Comparison of ENCODE assay signal across 8 cellular contexts in genomic region chr1:1510912-1511532, GRCh38. TPM values are rescaled to one million over a fixed set of nuclear protein-coding genes. Genes with fewer than 3 reads are reported as not detected.
DNase-seq lines count a peak whose midpoint lies in the region; ATAC-seq and TF ChIP-seq lines count a peak whose summit lies in the region.

No MANE protein-coding gene starts in this region.

- H3K27ac ChIP-seq in esophagus squamous epithelium (peak overlapping the region; percentile 90 to 95 (median 94)), osteoblast (ENCODE audit: low read depth, low read length) (peak overlapping the region; percentile 97)

- CTCF ChIA-PET in Calu3 (lab: Charles Lee), result no interaction called here
- CTCF ChIA-PET in T-cell (lab: Charles Lee), result interaction anchor here in 1 of 2 donors (0.6 kb wide), 2 partner anchors 12 to 62 kb away, joined by 3 to 6 read pairs; no protein-coding TSS in a partner anchor

- no peaks in the 10 kb centered on the region for H3K27me3 Mint-ChIP-seq in Calu3 (ENCODE audit: unreplicated experiment)
- no peaks in the 10 kb centered on the region for H3K27me3 Mint-ChIP-seq in IgD-negative memory B cell
- no peaks in the 10 kb centered on the region for H3K27me3 Mint-ChIP-seq in T-cell

- peaks cover 4% of the 10 kb centered on the region for H4K20me1 ChIP-seq in osteoblast (ENCODE audit: insufficient read depth, low read length)

- peaks cover 32% of the 10 kb centered on the region for H3K36me3 Mint-ChIP-seq in Calu3 (ENCODE audit: insufficient read depth, unreplicated experiment)
- H3K36me3 Mint-ChIP-seq in IgD-negative memory B cell, result no peaks in the 10 kb centered on the region
- H3K36me3 Mint-ChIP-seq in T-cell, result no peaks in the 10 kb centered on the region

- H3K4me3 Mint-ChIP-seq in Calu3 (ENCODE audit: low read depth, unreplicated experiment) (peak overlapping the region; percentile 78), IgD-negative memory B cell (peak overlapping the region; percentile 87 to 94 (median 90)), T-cell (peak overlapping the region; percentile 79 to 92 (median 83))

- H3K36me3 ChIP-seq in esophagus squamous epithelium (peaks cover 0 to 14% (median 0%) of the 10 kb centered on the region in 3 donors), osteoblast (ENCODE audit: insufficient read depth, low read length) (peaks cover 8% of the 10 kb centered on the region)

- peak overlapping the region; percentile 98 for H3K4me2 ChIP-seq in osteoblast (ENCODE audit: insufficient read depth, low read length)

- no peak for TF ChIP-seq POLR2A in esophagus squamous epithelium (IDR thresholded peaks at IDR 0.05)

- TF ChIP-seq CTCF in Calu3 (IDR thresholded peaks at IDR 0.05; ENCODE audit: unreplicated experiment) (no peak), esophagus squamous epithelium (IDR thresholded peaks at IDR 0.05) (no peak), osteoblast (IDR thresholded peaks at IDR 0.05; ENCODE audit: extremely low read depth, low read depth, low read length) (no peak)

- H3K4me1 Mint-ChIP-seq in Calu3 (ENCODE audit: low read depth, unreplicated experiment) (peaks cover 6% of the 10 kb centered on the region), IgD-negative memory B cell (peaks cover 6 to 9% (median 8%) of the 10 kb centered on the region in 3 donors), T-cell (peaks cover 7 to 18% (median 13%) of the 10 kb centered on the region in 3 donors)

- intact Hi-C loops in Calu3 (cut with micrococcal nuclease; ENCODE audit: unreplicated experiment) (no loop called here), esophagus squamous epithelium (cut with DNase I) (loop anchor here (10.0 kb wide), 1 partner anchor 126 kb away; no protein-coding TSS in a partner anchor)

- POLR2A ChIA-PET in T-cell (lab: Charles Lee), result no interaction called here

- 10 to 11% methylated on average over 10 to 17 of the region's 17 CpGs for WGBS in esophagus squamous epithelium, 2 donors

- peak overlapping the region; percentile 64 to 84 (median 82) for H3K4me3 ChIP-seq in esophagus squamous epithelium
- peak overlapping the region; percentile 99 for H3K4me3 ChIP-seq in osteoblast (ENCODE audit: insufficient read depth, low read length)

- ATAC-seq in T-cell (replicated peaks in 1 of 4) (no peak), HG02798 (IDR thresholded peaks at IDR 0.05; ENCODE audit: poor library complexity, unreplicated experiment) (no peak)

- H3K4me1 ChIP-seq in esophagus squamous epithelium (peaks cover 5 to 25% (median 11%) of the 10 kb centered on the region in 3 donors), osteoblast (ENCODE audit: insufficient read depth, low read length) (peaks cover 7% of the 10 kb centered on the region)

- BruUV-seq in Calu3 (replicated peaks; lab: Mats Ljungman, UMichigan), result TSS peak; percentile 94

- H3K27ac Mint-ChIP-seq in Calu3 (ENCODE audit: unreplicated experiment), result peak overlapping the region; percentile 82
- H3K27ac Mint-ChIP-seq in IgD-negative memory B cell, result peak overlapping the region; percentile 54 to 97 (median 85)
- peak overlapping the region; percentile 78 to 82 for H3K27ac Mint-ChIP-seq in T-cell

- no peaks in the 10 kb centered on the region for H3K9me3 ChIP-seq in esophagus squamous epithelium
- no peaks in the 10 kb centered on the region for H3K9me3 ChIP-seq in osteoblast (ENCODE audit: low read depth, low read length)

- H3K9me3 Mint-ChIP-seq in Calu3 (ENCODE audit: low read depth, unreplicated experiment) (no peaks in the 10 kb centered on the region), IgD-negative memory B cell (no peaks in the 10 kb centered on the region), T-cell (no peaks in the 10 kb centered on the region)

- peaks cover 28% of the 10 kb centered on the region for H3K79me2 ChIP-seq in osteoblast (ENCODE audit: insufficient read depth, low read length)

- DNase-seq in Calu3 (peak; percentile 25), T-cell (no peak), esophagus squamous epithelium (lab: John Stamatoyannopoulos, UW) (no peak), osteoblast (ENCODE audit: insufficient read length, low spot score, missing footprints) (peak; percentile 65), D341Med (ENCODE audit: low spot score) (no peak)
- DNase-seq in stimulated activated naive CD4-positive, alpha-beta T cell treated with Interleukin-2 at 50 U/mL for 16 hours (lab: John Stamatoyannopoulos, UW), result no peak

- no peaks in the 10 kb centered on the region for H3K27me3 ChIP-seq in esophagus squamous epithelium
- no peaks in the 10 kb centered on the region for H3K27me3 ChIP-seq in osteoblast (ENCODE audit: insufficient read depth, low read length)

- H2AFZ ChIP-seq in osteoblast (ENCODE audit: low read length), result peak overlapping the region; percentile 96

RNA-seq across cellular contexts. Expression of gene ATAD3A, which starts 0.9 kb away (rescaled TPM):
- 46.2 and 54.4 TPM in 2 replicates for total RNA-seq in Calu3 (2022)
- polyA plus RNA-seq in IgD-negative memory B cell, result 12.8 TPM
- total RNA-seq in T-cell, result 10 to 100 TPM; 24.6 to 42.5 (median 31.1) TPM
- 10 to 100 TPM; 27.0 to 53.8 (median 32.6) TPM for total RNA-seq in esophagus squamous epithelium
- 18.6 and 19.9 TPM in 2 replicates for total RNA-seq in osteoblast

RNA-seq across cellular contexts. Expression of gene TMEM240, which starts 29.4 kb away (rescaled TPM):
- 5.0 and 5.1 TPM in 2 replicates for total RNA-seq in Calu3 (2022)
- polyA plus RNA-seq in IgD-negative memory B cell, result not detected
- 1 to 10 TPM; 1.0 to 3.1 (median 1.4) TPM for total RNA-seq in T-cell
- total RNA-seq in esophagus squamous epithelium, result 1 to 10 TPM in 1 of 4 donors, not detected in 3; 2.7 TPM
- total RNA-seq in osteoblast, result 1.8 and 2.7 TPM in 2 replicates

RNA-seq across cellular contexts. Expression of gene ATAD3B, which starts 39.5 kb away (rescaled TPM):
- total RNA-seq in Calu3 (2022) (46.3 and 56.4 TPM in 2 replicates), T-cell (10 to 100 TPM; 52.1 to 69.3 (median 57.2) TPM), esophagus squamous epithelium (10 to 100 TPM in 3 of 4 donors, 1 to 10 TPM in 1; 9.9 to 40.1 (median 24.1) TPM), osteoblast (10.6 and 14.5 TPM in 2 replicates)
- polyA plus RNA-seq in IgD-negative memory B cell, result 10.8 TPM

Comparison
In these comparisons a context has a peak if more than half of its experiments do, and no peak if none do; other contexts are left out.
1. DNase-seq: peak in Calu3 (single experiment) and osteoblast (single experiment); none in T-cell (0 of 34), esophagus squamous epithelium (single experiment), D341Med (single experiment) and stimulated activated naive CD4-positive, alpha-beta T cell treated with Interleukin-2 at 50 U/mL for 16 hours (single experiment).
2. Peak in every context shown above with its lines, with median percentiles within 50 percentile points of each other: H3K27ac Mint-ChIP-seq and H3K4me3 Mint-ChIP-seq.